ENCODE assay signal across 1 cellular context in genomic region chr1:155481761-155482160, GRCh38.
TF ChIP-seq lines count a peak whose summit lies in the region.

No MANE protein-coding gene starts in this region.

TF ChIP-seq in HepG2, 621 proteins besides CTCF, POLR2A, EP300 and RAD21 (continued from another document):
- no peak for TF ChIP-seq KIAA2018 (CRISPR knock-in tag; IDR thresholded peaks at IDR 0.05; ENCODE audit: borderline replicate concordance)
- TF ChIP-seq ZNF841 (CRISPR knock-in tag; IDR thresholded peaks at IDR 0.05; ENCODE audit: borderline replicate concordance), result no peak
- no peak for TF ChIP-seq FLYWCH1 (CRISPR knock-in tag; IDR thresholded peaks at IDR 0.05)
- TF ChIP-seq CHD4 (IDR thresholded peaks at IDR 0.05; ENCODE audit: borderline replicate concordance, low read length), result no peak
- TF ChIP-seq ADNP (CRISPR knock-in tag; IDR thresholded peaks at IDR 0.05), result no peak
- TF ChIP-seq BCL6 (CRISPR knock-in tag; IDR thresholded peaks at IDR 0.05), result no peak
- no peak for TF ChIP-seq ZNF549 (CRISPR knock-in tag; IDR thresholded peaks at IDR 0.05)
- no peak for TF ChIP-seq ATF7 (IDR thresholded peaks at IDR 0.05)
- no peak for TF ChIP-seq ATF7 (CRISPR knock-in tag; IDR thresholded peaks at IDR 0.05)
- no peak for TF ChIP-seq HOXA5 (CRISPR knock-in tag; IDR thresholded peaks at IDR 0.05)
- no peak for TF ChIP-seq KDM6A (CRISPR knock-in tag; IDR thresholded peaks at IDR 0.05; ENCODE audit: low read depth)
- TF ChIP-seq MYNN (CRISPR knock-in tag; IDR thresholded peaks at IDR 0.05; ENCODE audit: low read depth), result no peak
- TF ChIP-seq REPIN1 (CRISPR knock-in tag; IDR thresholded peaks at IDR 0.05; ENCODE audit: borderline replicate concordance, low read depth), result no peak
